1 cellular context compared by ENCODE assay signal in the genomic region with DNA sequence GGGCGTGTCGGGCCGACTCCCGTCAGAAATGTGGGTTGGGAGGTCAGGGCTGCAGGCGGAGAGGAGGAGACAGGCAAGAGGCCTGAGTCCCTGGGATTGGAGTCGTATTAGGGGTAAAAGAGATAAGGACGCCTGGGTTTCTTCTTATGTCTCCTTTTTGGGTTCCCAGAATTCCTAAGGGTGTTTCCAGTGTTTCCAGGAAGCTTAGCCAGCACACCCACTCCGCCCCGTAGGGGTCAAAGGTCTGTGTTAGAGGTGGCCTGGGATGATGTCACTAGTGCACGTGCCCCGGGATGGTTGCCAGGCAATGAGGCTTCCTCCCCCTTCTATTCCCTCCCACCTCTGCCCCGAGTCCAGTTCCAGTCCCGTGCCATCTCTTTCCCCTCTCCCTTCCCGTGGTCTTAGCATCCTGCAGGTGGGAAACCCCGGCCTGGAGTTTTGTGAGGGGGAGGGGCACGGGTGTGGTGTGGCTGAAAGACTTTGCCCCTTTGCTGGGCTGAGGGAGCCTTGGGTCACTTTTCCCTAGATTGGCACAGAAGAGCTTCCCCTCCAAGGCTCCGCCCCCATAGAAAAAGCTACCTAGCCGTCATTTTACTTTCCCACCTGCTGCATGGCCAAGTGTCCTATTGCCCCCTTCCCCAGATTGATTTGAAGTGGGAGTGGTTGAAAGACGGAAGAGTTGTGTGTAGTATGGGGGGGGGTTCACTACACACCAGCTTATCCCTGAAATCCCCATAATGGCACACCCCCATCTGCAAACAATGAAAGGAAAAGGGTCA.
TF ChIP-seq lines count a peak whose summit lies in the region.

No MANE protein-coding gene starts in this region.

TF ChIP-seq in endothelial cell of umbilical vein, 7 proteins besides CTCF, POLR2A, EP300 and RAD21:
- TF ChIP-seq JUN (IDR thresholded peaks at IDR 0.05; ENCODE audit: borderline replicate concordance, insufficient read depth, insufficient read length, low read depth): peak; percentile 74
- TF ChIP-seq POLR2AphosphoS5 (IDR thresholded peaks at IDR 0.05; ENCODE audit: insufficient read depth, low read depth, low read length): peak; percentile 60
- no peak for TF ChIP-seq GATA2 (IDR thresholded peaks at IDR 0.05; ENCODE audit: insufficient read depth, insufficient read length, low read depth, low read length)
- TF ChIP-seq, protein P1, sequence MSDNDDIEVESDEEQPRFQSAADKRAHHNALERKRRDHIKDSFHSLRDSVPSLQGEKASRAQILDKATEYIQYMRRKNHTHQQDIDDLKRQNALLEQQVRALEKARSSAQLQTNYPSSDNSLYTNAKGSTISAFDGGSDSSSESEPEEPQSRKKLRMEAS (IDR thresholded peaks at IDR 0.05; ENCODE audit: insufficient read depth, insufficient read length): peak; percentile 86
- peak; percentile 55 for TF ChIP-seq FOS (IDR thresholded peaks at IDR 0.05; ENCODE audit: borderline replicate concordance, insufficient read depth, low read length)
- TF ChIP-seq EZH2 (IDR thresholded peaks at IDR 0.05; ENCODE audit: borderline replicate concordance, low read depth, low read length, severe bottlenecking): no peak
- peak; percentile 60 for TF ChIP-seq MYC (IDR thresholded peaks at IDR 0.05; ENCODE audit: low read depth, low read length)
TF ChIP-seq in endothelial cell of umbilical vein: peak in this region for 5.
